In the genomic region with DNA sequence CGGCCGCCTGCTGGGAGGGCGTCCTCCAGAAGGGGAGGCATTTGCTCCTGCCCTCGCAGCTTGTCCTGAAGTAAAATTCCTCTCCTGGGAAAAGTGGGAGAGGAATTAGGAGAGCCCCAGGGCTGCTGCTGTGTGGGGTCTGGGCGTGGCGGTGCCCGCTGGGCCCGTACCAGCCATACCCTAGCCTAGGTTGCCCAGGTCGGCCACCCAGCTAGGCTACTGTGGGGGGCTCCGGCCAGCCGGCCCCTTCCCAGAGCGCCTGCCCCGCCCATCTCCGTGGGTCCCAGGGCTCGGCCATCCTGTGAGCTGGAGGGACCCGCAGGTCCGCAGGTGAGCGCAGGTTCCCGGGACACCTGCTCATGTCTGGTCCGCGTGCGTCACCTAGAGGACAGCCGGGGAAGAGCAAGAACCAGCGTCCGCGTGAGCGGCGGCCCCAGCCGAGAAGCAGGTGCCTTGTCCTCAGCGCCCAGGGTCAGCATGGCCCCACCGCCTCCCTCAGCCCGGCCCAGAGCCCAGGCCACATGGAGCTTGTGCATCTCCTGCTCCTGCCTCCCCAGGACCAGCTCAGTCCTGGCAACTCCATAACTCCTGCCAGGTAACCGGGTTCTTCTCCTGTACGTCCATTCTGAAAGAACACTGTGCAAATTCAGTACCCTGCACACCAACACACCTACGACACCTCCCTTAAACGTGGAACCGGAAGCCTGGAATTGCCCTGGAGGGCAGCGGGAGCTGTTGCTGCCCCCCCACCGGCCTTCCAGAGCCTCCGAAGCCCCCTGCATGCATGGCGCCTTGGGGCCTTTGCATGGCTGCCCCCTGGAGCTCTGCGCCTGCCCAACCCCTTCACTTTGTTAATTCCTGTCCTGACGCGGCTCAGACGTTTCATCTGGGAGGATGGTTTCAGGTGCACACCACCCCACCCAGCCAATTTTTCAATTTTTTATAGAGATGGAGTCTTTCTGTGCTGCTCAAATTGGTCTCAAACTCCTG, we compare ENCODE assay signal across 9 cellular contexts. TPM values are rescaled to one million over a fixed set of nuclear protein-coding genes. Genes with fewer than 3 reads are reported as not detected.
DNase-seq lines count a peak whose midpoint lies in the region; ATAC-seq and TF ChIP-seq lines count a peak whose summit lies in the region.
"Had no signal": no experiment of that assay in that cellular context is flagged by ENCODE, and none has a peak within 500 bp of the region (broad histone marks: within the 10 kb centered on the region; RNA-seq: fewer than 3 reads in every experiment).

No MANE protein-coding gene starts in this region.

- H3K27ac Mint-ChIP-seq in chondrocyte (ENCODE audit: unreplicated experiment) = no peak overlapping the region

- H3K79me2 ChIP-seq in mesendoderm (ENCODE audit: control insufficient read depth, insufficient read depth, low read length) = no peaks in the 10 kb centered on the region

- no peaks in the 10 kb centered on the region for H3K36me3 ChIP-seq in mesendoderm (ENCODE audit: control insufficient read depth, insufficient read depth, low read length)
- H3K36me3 ChIP-seq: ovary had no signal

- no peak overlapping the region for H3K4me3 ChIP-seq in LNCaP clone FGC (ENCODE audit: low read depth, low read length)
- no peak overlapping the region for H3K4me3 ChIP-seq in mesendoderm (ENCODE audit: low read length)
- H3K4me3 ChIP-seq: ovary had no signal

- H4K8ac ChIP-seq in mesendoderm (ENCODE audit: low read depth, low read length) = no peak overlapping the region

- no peak overlapping the region for H3K56ac ChIP-seq in mesendoderm (ENCODE audit: low read length)

- peak; percentile 98 for TF ChIP-seq CTCF in LNCaP clone FGC (IDR thresholded peaks at IDR 0.05; ENCODE audit: control insufficient read depth, extremely low read depth, insufficient read depth)
- TF ChIP-seq CTCF in chondrocyte (IDR thresholded peaks at IDR 0.05) = peak; percentile 74

- peaks cover 3% of the 10 kb centered on the region for H3K27me3 Mint-ChIP-seq in chondrocyte (ENCODE audit: low read depth)

- DNase-seq in COLO668 (lab: John Stamatoyannopoulos, UW; ENCODE audit: unreplicated experiment) (peak; percentile 61), LNCaP clone FGC (ENCODE audit: low read depth) (peak; percentile 15), chondrocyte (ENCODE audit: low spot score) (peak; percentile 86), mesendoderm (peak; percentile 45), amniotic stem cell (lab: John Stamatoyannopoulos, UW) (no peak)

- no peak overlapping the region for H3K4me2 ChIP-seq in mesendoderm (ENCODE audit: low read length)

- no peak overlapping the region for H3K4ac ChIP-seq in mesendoderm (ENCODE audit: low read depth, low read length)

- H3K4me1 ChIP-seq in mesendoderm (ENCODE audit: control insufficient read depth, low read depth, low read length) = no peaks in the 10 kb centered on the region

- no peak overlapping the region for H3K4me3 Mint-ChIP-seq in chondrocyte (ENCODE audit: unreplicated experiment)

- H2BK15ac ChIP-seq in mesendoderm (replicated peaks; ENCODE audit: low read depth) = no peak overlapping the region

- H3K9me3 Mint-ChIP-seq in chondrocyte (ENCODE audit: low read depth) = peaks cover 4% of the 10 kb centered on the region

- H2BK5ac ChIP-seq in mesendoderm (ENCODE audit: low read length) = no peak overlapping the region

- no peak overlapping the region for H2BK120ac ChIP-seq in mesendoderm (ENCODE audit: low read depth, low read length)

- H4K5ac ChIP-seq in mesendoderm (ENCODE audit: low read length) = no peak overlapping the region

- no peak for ATAC-seq in HG03432 (IDR thresholded peaks at IDR 0.05; ENCODE audit: unreplicated experiment)
- ATAC-seq in HG03457 (IDR thresholded peaks at IDR 0.05; ENCODE audit: unreplicated experiment) = no peak
- ATAC-seq in HG03025 (IDR thresholded peaks at IDR 0.05; ENCODE audit: low FRiP score, unreplicated experiment) = no peak

- H2AK5ac ChIP-seq in mesendoderm (ENCODE audit: low read length) = no peak overlapping the region

- H3K23ac ChIP-seq in mesendoderm (ENCODE audit: low read length) = no peak overlapping the region

- H3K36me3 Mint-ChIP-seq in chondrocyte (ENCODE audit: low read depth) = peaks cover 5% of the 10 kb centered on the region

- H3K18ac ChIP-seq in mesendoderm (ENCODE audit: low read length) = no peak overlapping the region

- no peaks in the 10 kb centered on the region for H3K27me3 ChIP-seq in mesendoderm (ENCODE audit: insufficient read depth, low read length, poor library complexity)
- H3K27me3 ChIP-seq: ovary had no signal

- peaks cover 12% of the 10 kb centered on the region for H3K4me1 Mint-ChIP-seq in chondrocyte (ENCODE audit: low read depth)

- no CpG with 5 or more reads among the region's 45 CpGs for WGBS in mesendoderm (ENCODE audit: extremely low coverage, insufficient coverage, low lambda C conversion rate)

- H3K79me1 ChIP-seq in mesendoderm (ENCODE audit: low read length) = no peaks in the 10 kb centered on the region

- H3K27ac ChIP-seq in mesendoderm (ENCODE audit: low read depth, low read length) = no peak overlapping the region
- H3K27ac ChIP-seq: ovary had no signal

- H3K9ac ChIP-seq in mesendoderm (ENCODE audit: low read length) = no peak overlapping the region

RNA-seq across cellular contexts. Expression of a gene that starts 22.8 kb away (rescaled TPM):
- total RNA-seq in chondrocyte = not detected in 3 replicates
- polyA plus RNA-seq in mesendoderm (2013, experiment 1 of 2) = not detected
- not detected for polyA plus RNA-seq in mesendoderm (2013, experiment 2 of 2)
- total RNA-seq: ovary had no signal
- polyA plus RNA-seq: ovary had no signal
